8 cellular contexts compared by ENCODE assay signal in genomic region chr17:57987582-57988300, GRCh38. TPM values are rescaled to one million over a fixed set of nuclear protein-coding genes. Genes with fewer than 3 reads are reported as not detected.
A peak's percentile ranks its signal among the peaks of the same experiment; 100 is the strongest.
DNase-seq lines count a peak whose midpoint lies in the region; ATAC-seq and TF ChIP-seq lines count a peak whose summit lies in the region.

Gene VEZF1, minus strand, starts transcription at chr17:57988254. Its CDS starts 143 bp downstream, at chr17:57988111.

- no peak for TF ChIP-seq CTCF in kidney epithelial cell (IDR thresholded peaks at IDR 0.05; ENCODE audit: insufficient read depth, low read length, poor library complexity, severe bottlenecking)

- peak within 1 kb of the TSS; percentile 95 for H3K4me3 ChIP-seq in kidney epithelial cell (ENCODE audit: low read depth, low read length)

- no peaks in the 10 kb centered on the region for H3K36me3 ChIP-seq in kidney epithelial cell (ENCODE audit: control insufficient read depth, insufficient read depth, low read length)

- no peaks in the 10 kb centered on the region for H3K27me3 ChIP-seq in kidney epithelial cell (ENCODE audit: control insufficient read depth, insufficient read depth, low read length)

- DNase-seq in NCI-H1436 (lab: John Stamatoyannopoulos, UW) (peak; percentile 81), NCI-H1436 treated with DMSO at 0.1 percent for 48 hours (lab: John Stamatoyannopoulos, UW) (no peak), NCI-H1930 (lab: John Stamatoyannopoulos, UW) (peak; percentile 60 to 85), cerebellar cortex (ENCODE audit: low spot score) (peak; percentile 63), kidney epithelial cell (ENCODE audit: low read depth) (no peak)
- DNase-seq in activated CD4-positive, CD25-positive, alpha-beta regulatory T cell treated with anti-CD3 and anti-CD28 coated beads, Interleukin-2, amount 50 U/mL, for 16 hours (ENCODE audit: low read depth, low spot score): peak; percentile 51
- DNase-seq in stimulated activated CD4-positive, alpha-beta T cell treated with anti-CD3 and anti-CD28 coated beads, Interleukin-15, amount 100 ng/mL, for 48 hours (ENCODE audit: low read depth in 2 of 2): peak; percentile 52 to 64

- ATAC-seq in HG02642 (IDR thresholded peaks at IDR 0.05; ENCODE audit: poor library complexity, unreplicated experiment): peak; percentile 69

RNA-seq across cellular contexts. Expression of gene VEZF1, which starts in this region (rescaled TPM):
- total RNA-seq in kidney epithelial cell: 78.3 and 88.8 TPM in 2 replicates

Comparison
In these comparisons a context has a peak if more than half of its experiments do, and no peak if none do; other contexts are left out.
1. DNase-seq: peak in NCI-H1436 (single experiment), NCI-H1930 (2 of 2), activated CD4-positive, CD25-positive, alpha-beta regulatory T cell treated with anti-CD3 and anti-CD28 coated beads, Interleukin-2, amount 50 U/mL, for 16 hours (single experiment), cerebellar cortex (single experiment) and stimulated activated CD4-positive, alpha-beta T cell treated with anti-CD3 and anti-CD28 coated beads, Interleukin-15, amount 100 ng/mL, for 48 hours (2 of 2); none in NCI-H1436 treated with DMSO at 0.1 percent for 48 hours (single experiment) and kidney epithelial cell (single experiment).